Comparison of ENCODE assay signal across 26 cellular contexts in genomic region chr7:64431838-64432237, GRCh38.
"Had no signal": no experiment of that assay in that cellular context is flagged by ENCODE, and none has a peak within 500 bp of the region (broad histone marks: within the 10 kb centered on the region; RNA-seq: fewer than 3 reads in every experiment).

No MANE protein-coding gene starts in this region.

- DNase-seq: stimulated activated CD4-positive, alpha-beta T cell treated with anti-CD3 and anti-CD28 coated beads, Interleukin-2, amount 100 ng/mL, for 48 hours; stimulated activated CD4-positive, alpha-beta T cell treated with anti-CD3 and anti-CD28 coated beads, Interleukin-4, amount 100 ng/mL, for 1 hour; stimulated activated CD4-positive, alpha-beta T cell treated with anti-CD3 and anti-CD28 coated beads, Interleukin-4, amount 100 ng/mL, for 24 hours; stimulated activated CD4-positive, alpha-beta T cell treated with anti-CD3 and anti-CD28 coated beads, Interleukin-4, amount 100 ng/mL, for 4 hours; stimulated activated CD8-positive, alpha-beta memory T cell treated with anti-CD3 and anti-CD28 coated beads, Interleukin-4, amount 100 ng/mL, for 48 hours; stimulated activated naive B cell treated with anti-CD40 and anti-IgM and Interleukin-4, amounts not matched to agents 10 μg/mL and 1 μg/mL and 100 μg/mL, for 72 hours; stimulated activated naive CD4-positive, alpha-beta T cell; stimulated activated naive CD4-positive, alpha-beta T cell treated with Interleukin-2 at 50 U/mL for 16 hours; stimulated activated naive CD8-positive, alpha-beta T cell treated with anti-CD3 and anti-CD28 coated beads, Interleukin-15, amount 100 ng/mL, for 72 hours; stimulated activated naive CD8-positive, alpha-beta T cell treated with anti-CD3 and anti-CD28 coated beads, Interleukin-15, Interleukin-2, amounts not matched to agents 100 U/mL and 50 U/mL, for 24 hours; stomach; substantia nigra; testis; thyroid gland; tibial artery; transverse colon; trophoblast cell; upper lobe of left lung; uterus had no signal

- H3K27me3 ChIP-seq: stomach, suprapubic skin, testis, thyroid gland, tibial artery, tibial nerve, transverse colon, upper lobe of left lung, uterus, vagina had no signal

- H3K9me3 ChIP-seq: testis, thoracic aorta, thyroid gland, transverse colon, uterus, vagina had no signal

- H3K36me3 ChIP-seq: stomach, suprapubic skin, thoracic aorta, thyroid gland, tibial artery, tibial nerve, transverse colon, upper lobe of left lung, uterus, vagina had no signal

- H3K27ac ChIP-seq: stomach, suprapubic skin, testis, thoracic aorta, thyroid gland, tibial artery, tibial nerve, transverse colon, upper lobe of left lung, uterus, vagina had no signal

- ATAC-seq: stimulated activated effector memory CD8-positive, alpha-beta T cell treated with anti-CD3 and anti-CD28 coated beads, Interleukin-12 subunit alpha, Interleukin-12 subunit beta, amount 100 ng/mL, for 72 hours; stimulated activated memory B cell treated with anti-CD40 and anti-IgM and Interleukin-4, amounts not matched to agents 10 μg/mL and 1 μg/mL and 100 μg/mL, for 72 hours; stimulated activated naive B cell treated with anti-CD40 and anti-IgM and Interleukin-4, amounts not matched to agents 10 μg/mL and 1 μg/mL and 100 μg/mL, for 72 hours; stimulated activated naive CD8-positive, alpha-beta T cell treated with anti-CD3 and anti-CD28 coated beads, Interleukin-15, amount 100 ng/mL, for 72 hours; stimulated activated naive CD8-positive, alpha-beta T cell treated with anti-CD3 and anti-CD28 coated beads, Interleukin-15, Interleukin-2, amounts not matched to agents 100 U/mL and 50 U/mL, for 24 hours had no signal

- H3K4me1 ChIP-seq: stomach, suprapubic skin, testis, thyroid gland, tibial artery, tibial nerve, transverse colon, upper lobe of left lung, uterus, vagina had no signal

- FAIRE-seq: urothelium cell line had no signal

- H3K4me3 ChIP-seq: stomach, suprapubic skin, testis, thoracic aorta, thyroid gland, tibial artery, tibial nerve, transverse colon, upper lobe of left lung, uterus, vagina had no signal
